ENCODE assay signal across 8 cellular contexts in the genomic region with DNA sequence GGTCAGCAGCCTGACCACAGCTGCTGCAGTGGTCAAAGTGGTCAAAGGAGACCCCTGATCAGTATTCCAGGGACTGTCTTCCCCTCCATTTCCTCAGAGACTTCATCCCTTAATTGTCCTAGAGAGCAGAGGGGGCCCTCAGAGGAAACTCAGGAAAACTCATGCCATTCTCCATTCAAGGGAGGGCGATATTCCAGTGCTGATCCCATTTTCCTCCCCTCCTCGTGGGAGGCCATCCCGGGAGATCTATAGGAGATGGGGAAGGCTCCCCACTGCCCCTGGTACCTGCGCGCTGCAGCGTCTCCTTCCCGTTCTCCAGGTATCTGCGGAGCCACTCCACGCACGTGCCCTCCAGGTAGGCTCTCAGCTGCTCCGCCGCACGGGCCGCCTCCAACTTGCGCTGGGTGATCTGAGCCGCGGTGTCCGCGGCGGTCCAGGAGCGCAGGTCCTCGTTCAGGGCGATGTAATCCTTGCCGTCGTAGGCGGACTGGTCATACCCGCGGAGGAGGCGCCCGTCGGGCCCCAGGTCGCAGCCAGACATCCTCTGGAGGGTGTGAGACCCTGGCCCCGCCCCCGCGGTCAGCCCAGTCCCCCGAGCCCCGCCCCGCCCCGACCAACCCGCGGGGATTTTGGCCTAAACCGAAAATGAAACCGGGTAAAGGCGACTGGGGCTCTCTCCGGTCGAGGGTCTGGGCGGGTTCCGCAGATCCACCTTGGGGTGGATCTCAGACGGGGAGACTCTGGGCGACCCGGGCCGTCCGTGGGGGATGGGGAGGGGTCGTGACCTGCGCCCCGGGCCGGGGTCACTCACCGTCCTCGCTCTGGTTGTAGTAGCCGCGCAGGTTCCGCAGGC. TPM values are rescaled to one million over a fixed set of nuclear protein-coding genes. Genes with fewer than 3 reads are reported as not detected.
DNase-seq lines count a peak whose midpoint lies in the region; ATAC-seq and TF ChIP-seq lines count a peak whose summit lies in the region.

No MANE protein-coding gene starts in this region.

- H3K4me3 ChIP-seq in SK-N-MC = peak overlapping the region; percentile 94

- peak; percentile 39 for ATAC-seq in HG02588 (IDR thresholded peaks at IDR 0.05; ENCODE audit: unreplicated experiment)

- peak overlapping the region; percentile 83 to 96 (median 87) for H3K4me3 Mint-ChIP-seq in brain
- peak overlapping the region; percentile 95 to 99 (median 97) for H3K4me3 Mint-ChIP-seq in immature natural killer cell

- H3K27ac ChIP-seq in SK-N-MC = no peak overlapping the region

- H3K9ac ChIP-seq in SK-N-MC (ENCODE audit: insufficient read length) = peak overlapping the region; percentile 63

- H3K27me3 Mint-ChIP-seq in brain = peaks cover 39% of the 10 kb centered on the region
- peaks cover 55 to 62% (median 58%) of the 10 kb centered on the region in 3 donors for H3K27me3 Mint-ChIP-seq in immature natural killer cell (ENCODE audit: low read depth in 3 of 3)

- TF ChIP-seq CTCF in brain (conservative IDR thresholded peaks at IDR 0.05) = no peak

- H3K36me3 ChIP-seq in SK-N-MC (ENCODE audit: insufficient read depth, low read length) = no peaks in the 10 kb centered on the region

- H3K9me3 Mint-ChIP-seq in brain (no peaks in the 10 kb centered on the region), immature natural killer cell (peaks cover 0 to 2% (median 0%) of the 10 kb centered on the region in 6 donors)

- H3K36me3 Mint-ChIP-seq in brain (peaks cover 19% of the 10 kb centered on the region), immature natural killer cell (peaks cover 31 to 39% (median 32%) of the 10 kb centered on the region in 3 donors)

- H3K27ac Mint-ChIP-seq in brain = peak overlapping the region in 1 of 5 experiments; percentile 62
- peak overlapping the region; percentile 93 to 100 (median 100) for H3K27ac Mint-ChIP-seq in immature natural killer cell

- DNase-seq in GM03348 (ENCODE audit: low spot score) = peak; percentile 33
- DNase-seq in SK-N-MC (ENCODE audit: low read depth, low spot score) = no peak
- peak; percentile 67 to 81 (median 74) for DNase-seq in immature natural killer cell
- peak; percentile 33 to 44 for DNase-seq in stimulated activated CD4-positive, alpha-beta T cell treated with anti-CD3 and anti-CD28 coated beads, Interleukin-15, amount 100 ng/mL, for 48 hours (ENCODE audit: low read depth in 2 of 2)
- DNase-seq in AG08395 (ENCODE audit: low spot score) = no peak
- no peak for DNase-seq in NCI-H187 (lab: John Stamatoyannopoulos, UW)

- H3K4me1 Mint-ChIP-seq in brain = peaks cover 28% of the 10 kb centered on the region
- H3K4me1 Mint-ChIP-seq in immature natural killer cell = peaks cover 66% of the 10 kb centered on the region in 2 donors

- H3K9me3 ChIP-seq in SK-N-MC (ENCODE audit: low read depth, low read length) = no peaks in the 10 kb centered on the region

RNA-seq across cellular contexts. Expression of a gene that starts 0.9 kb away (rescaled TPM):
- 427 TPM for polyA plus RNA-seq in brain (ENCODE audit: insufficient read depth, low read depth, low replicate concordance)
- 1,000 to 10,000 TPM; 2,339 to 4,766 (median 4,197) TPM for polyA plus RNA-seq in immature natural killer cell

Comparison
In these comparisons a context has a peak if more than half of its experiments do, and no peak if none do; other contexts are left out.
1. DNase-seq: peak in GM03348 (single experiment), immature natural killer cell (3 of 3) and stimulated activated CD4-positive, alpha-beta T cell treated with anti-CD3 and anti-CD28 coated beads, Interleukin-15, amount 100 ng/mL, for 48 hours (2 of 2); none in SK-N-MC (single experiment), AG08395 (single experiment) and NCI-H187 (0 of 2).